26 cellular contexts compared by ENCODE assay signal in the genomic region with DNA sequence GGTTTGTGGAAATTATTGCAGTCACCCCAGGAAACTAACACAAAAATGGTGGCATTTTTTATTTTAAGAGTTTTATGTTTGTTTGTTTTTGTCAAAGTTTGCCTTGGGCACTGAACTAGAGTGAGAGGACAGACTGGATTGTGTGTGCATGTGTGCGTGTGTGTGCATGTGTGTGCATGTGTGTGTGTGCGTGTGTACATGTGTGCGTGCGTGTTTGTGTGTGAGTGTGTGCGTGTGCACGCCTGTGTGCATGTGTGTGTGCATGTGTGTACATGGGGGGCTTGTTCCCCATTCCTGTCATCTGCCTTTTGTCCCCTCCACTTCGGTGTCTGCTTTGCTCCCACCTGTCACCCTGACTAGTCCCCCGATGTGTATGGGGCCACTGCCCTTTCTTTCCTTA. TPM values are rescaled to one million over a fixed set of nuclear protein-coding genes. Genes with fewer than 3 reads are reported as not detected.
"Had no signal": no experiment of that assay in that cellular context is flagged by ENCODE, and none has a peak within 500 bp of the region (broad histone marks: within the 10 kb centered on the region; RNA-seq: fewer than 3 reads in every experiment).

No MANE protein-coding gene starts in this region.

- H3K27me3 Mint-ChIP-seq: stimulated activated naive CD8-positive, alpha-beta T cell treated with anti-CD3 and anti-CD28 coated beads, Interleukin-15, amount 100 ng/mL, for 72 hours had no signal

- H2AFZ ChIP-seq: hepatocyte had no signal

- H3K27me3 ChIP-seq: hepatocyte, pancreas had no signal

- H3K36me3 Mint-ChIP-seq: memory B cell, natural killer cell had no signal

- H3K4me3 Mint-ChIP-seq: memory B cell; natural killer cell; stimulated activated naive CD8-positive, alpha-beta T cell treated with anti-CD3 and anti-CD28 coated beads, Interleukin-15, amount 100 ng/mL, for 72 hours had no signal

- H3K4me1 ChIP-seq: foreskin keratinocyte, gastroesophageal sphincter, pancreas, suprapubic skin, transverse colon had no signal

- H3K27ac Mint-ChIP-seq: memory B cell, natural killer cell had no signal

- H3K9me3 ChIP-seq: esophagus muscularis mucosa, gastroesophageal sphincter, heart left ventricle, neutrophil, pancreas, suprapubic skin, transverse colon had no signal

- H3K4me3 ChIP-seq: coronary artery, esophagus muscularis mucosa, gastroesophageal sphincter, heart left ventricle, hepatocyte, lung, pancreas, smooth muscle cell, suprapubic skin, transverse colon had no signal

- H3K4me1 Mint-ChIP-seq: memory B cell; natural killer cell; stimulated activated naive CD8-positive, alpha-beta T cell treated with anti-CD3 and anti-CD28 coated beads, Interleukin-15, amount 100 ng/mL, for 72 hours had no signal

- ATAC-seq: foreskin keratinocyte; left lobe of liver; natural killer cell; pancreas; sciatic nerve; stimulated activated naive CD8-positive, alpha-beta T cell treated with anti-CD3 and anti-CD28 coated beads, Interleukin-15, amount 100 ng/mL, for 72 hours had no signal

- DNase-seq: dermis blood vessel endothelial cell; effector memory CD4-positive, alpha-beta T cell; foreskin keratinocyte; heart left ventricle; kidney; natural killer cell; pancreas; stimulated activated CD4-positive, alpha-beta T cell treated with anti-CD3 and anti-CD28 coated beads, Interleukin-12 subunit alpha, Interleukin-12 subunit beta, amount 100 ng/mL, for 4 hours; stimulated activated CD4-positive, alpha-beta T cell treated with anti-CD3 and anti-CD28 coated beads, Interleukin-1b, Interleukin-23, amount 100 ng/mL, for 48 hours; stimulated activated CD4-positive, alpha-beta T cell treated with anti-CD3 and anti-CD28 coated beads, Interleukin-4, amount 100 ng/mL, for 1 hour; stimulated activated CD8-positive, alpha-beta memory T cell treated with anti-CD3 and anti-CD28 coated beads, Interleukin-4, amount 100 ng/mL, for 48 hours; stimulated activated naive CD4-positive, alpha-beta T cell; stimulated activated naive CD8-positive, alpha-beta T cell treated with anti-CD3 and anti-CD28 coated beads, Interleukin-15, amount 100 ng/mL, for 72 hours; transverse colon had no signal

- FAIRE-seq: endothelial cell of umbilical vein, kidney, pancreas had no signal

- H3K36me3 ChIP-seq: esophagus muscularis mucosa, gastroesophageal sphincter, heart left ventricle, neutrophil, pancreas, suprapubic skin, transverse colon had no signal

- H3K4me2 ChIP-seq: hepatocyte, smooth muscle cell had no signal

- H3K27ac ChIP-seq: coronary artery, esophagus muscularis mucosa, foreskin keratinocyte, gastroesophageal sphincter, heart left ventricle, hepatocyte, neutrophil, pancreas, suprapubic skin, transverse colon had no signal

- H3K9me3 Mint-ChIP-seq: memory B cell; natural killer cell; stimulated activated naive CD8-positive, alpha-beta T cell treated with anti-CD3 and anti-CD28 coated beads, Interleukin-15, amount 100 ng/mL, for 72 hours had no signal

RNA-seq across cellular contexts. Expression of gene MGAT5B, which starts 32.5 kb away (rescaled TPM):
- total RNA-seq: left lobe of liver, natural killer cell, transverse colon had no signal
